In genomic region chr15:71434774-71435173, GRCh38 we compare ENCODE assay signal across 18 cellular contexts.
DNase-seq lines count a peak whose midpoint lies in the region; ATAC-seq, FAIRE-seq and TF ChIP-seq lines count a peak whose summit lies in the region.
"Had no signal": no experiment of that assay in that cellular context is flagged by ENCODE, and none has a peak within 500 bp of the region (broad histone marks: within the 10 kb centered on the region; RNA-seq: fewer than 3 reads in every experiment).

No MANE protein-coding gene starts in this region.

- DNase-seq in A549 (ENCODE audit: low read depth in 1 of 2, low spot score in 1 of 2) (no peak), GM12892 (ENCODE audit: insufficient read length) (no peak), RPMI7951 (ENCODE audit: low read depth) (peak; percentile 40), kidney tubule cell (ENCODE audit: low spot score) (peak; percentile 29), RKO (ENCODE audit: low spot score) (no peak), GM19238 (ENCODE audit: insufficient read length, low spot score) (no peak)
- DNase-seq in naive thymus-derived CD8-positive, alpha-beta T cell, result no peak
- DNase-seq: Caco-2; CD4-positive, alpha-beta T cell; DMS153; HCEC 1CT; Kasumi-1; NCI-H1092 treated with DMSO at 0.1 percent for 48 hours; NCI-H2081 treated with DMSO at 0.1 percent for 48 hours had no signal

- CTCF ChIA-PET in A549 (lab: Yijun Ruan, JAX), result interaction anchor here (0.7 to 5.1 kb wide), 8 partner anchors 9 to 319 kb away, joined by 3 to 29 read pairs (median 5); partner anchors contain the start of gene THSD4

- no peak overlapping the region for H3K4me3 Mint-ChIP-seq in naive thymus-derived CD8-positive, alpha-beta T cell
- H3K4me3 Mint-ChIP-seq: CD4-positive, alpha-beta T cell; GM23338 had no signal

- 0 out of 3 replicates have a peak overlapping the region, but pooled peaks have one; percentile 4 for H3K4me2 ChIP-seq in A549
- H3K4me2 ChIP-seq: GM23338 had no signal

- POLR2A ChIA-PET in A549 (lab: Yijun Ruan, JAX), result no interaction called here
- POLR2A ChIA-PET in naive thymus-derived CD8-positive, alpha-beta T cell (lab: Charles Lee), result no interaction called here

- TF ChIP-seq CTCF in A549 (IDR thresholded peaks at IDR 0.05), result no peak

- WGBS in A549 (ENCODE audit: missing lambda C conversion rate), result 85% methylated on average over 2 of the region's 2 CpGs

- no peaks in the 10 kb centered on the region for H3K36me3 Mint-ChIP-seq in naive thymus-derived CD8-positive, alpha-beta T cell

- H3K9me3 Mint-ChIP-seq in naive thymus-derived CD8-positive, alpha-beta T cell, result no peaks in the 10 kb centered on the region
- H3K9me3 Mint-ChIP-seq: CD4-positive, alpha-beta T cell had no signal

- FAIRE-seq in A549 (lab: Jason Lieb, UNC) (no peak), GM12892 (lab: Jason Lieb, UNC) (peak; percentile 44)
- FAIRE-seq: A204.1, RCC 7860 had no signal

- no peaks in the 10 kb centered on the region for H3K4me1 Mint-ChIP-seq in naive thymus-derived CD8-positive, alpha-beta T cell

- ATAC-seq in A549 (no peak), GM18873 (IDR thresholded peaks at IDR 0.05; ENCODE audit: low FRiP score, unreplicated experiment) (no peak)
- no peak for ATAC-seq in naive thymus-derived CD8-positive, alpha-beta T cell

- TF ChIP-seq EP300 in A549 (IDR thresholded peaks at IDR 0.05), result no peak

- TF ChIP-seq RAD21 in A549 (conservative IDR thresholded peaks at IDR 0.05 in 1 of 2, IDR thresholded peaks at IDR 0.05 in 1 of 2), result no peak

- H3K4me1 ChIP-seq in A549, result peaks cover 49% of the 10 kb centered on the region
- H3K4me1 ChIP-seq: Caco-2 had no signal

- H3K4me3 ChIP-seq in A549, result no peak overlapping the region
- H3K4me3 ChIP-seq: GM23338 had no signal

- no peak for TF ChIP-seq POLR2A in A549 (IDR thresholded peaks at IDR 0.05; ENCODE audit: low read length)
- TF ChIP-seq POLR2A in GM12892 (IDR thresholded peaks at IDR 0.05; ENCODE audit: low read depth, low read length), result no peak

- H3K27me3 Mint-ChIP-seq in naive thymus-derived CD8-positive, alpha-beta T cell, result peaks cover 0 to 11% (median 0%) of the 10 kb centered on the region in 5 donors
- H3K27me3 Mint-ChIP-seq: CD4-positive, alpha-beta T cell had no signal

- peaks cover 17% of the 10 kb centered on the region for H3K9me3 ChIP-seq in A549
- H3K9me3 ChIP-seq: Caco-2 had no signal

- peak overlapping the region; percentile 48 to 53; a peak in 5 of 6 replicates for H3K27ac ChIP-seq in A549

- H3K27ac Mint-ChIP-seq in naive thymus-derived CD8-positive, alpha-beta T cell, result no peak overlapping the region
- H3K27ac Mint-ChIP-seq: CD4-positive, alpha-beta T cell; GM23338 had no signal

TF ChIP-seq in A549, 52 proteins besides CTCF, POLR2A, EP300 and RAD21:
- TF ChIP-seq EHMT2 (IDR thresholded peaks at IDR 0.05; ENCODE audit: low read depth) (no peak), TP53 (CRISPR knock-in tag; IDR thresholded peaks at IDR 0.05) (no peak), CHD2 (IDR thresholded peaks at IDR 0.05; ENCODE audit: low read length, partially characterized antibody) (no peak), FOXS1 (CRISPR knock-in tag; IDR thresholded peaks at IDR 0.05) (no peak), ZFP36 (IDR thresholded peaks at IDR 0.05; ENCODE audit: borderline replicate concordance, partially characterized antibody) (no peak), ELK1 (IDR thresholded peaks at IDR 0.05; ENCODE audit: low read depth, low read length) (no peak), MAFK (IDR thresholded peaks at IDR 0.05; ENCODE audit: partially characterized antibody) (no peak), GATA3 (IDR thresholded peaks at IDR 0.05; ENCODE audit: borderline replicate concordance) (no peak), HEYL (CRISPR knock-in tag; IDR thresholded peaks at IDR 0.05) (no peak), NR3C1 (IDR thresholded peaks at IDR 0.05) (no peak)

Comparison
In these comparisons a context has a peak if more than half of its experiments do, and no peak if none do; other contexts are left out.
1. DNase-seq: peak in RPMI7951 (single experiment) and kidney tubule cell (single experiment); none in A549 (0 of 2), GM12892 (single experiment), RKO (single experiment), GM19238 (single experiment) and naive thymus-derived CD8-positive, alpha-beta T cell (0 of 10).